1 cellular context compared by ENCODE assay signal in the genomic region with DNA sequence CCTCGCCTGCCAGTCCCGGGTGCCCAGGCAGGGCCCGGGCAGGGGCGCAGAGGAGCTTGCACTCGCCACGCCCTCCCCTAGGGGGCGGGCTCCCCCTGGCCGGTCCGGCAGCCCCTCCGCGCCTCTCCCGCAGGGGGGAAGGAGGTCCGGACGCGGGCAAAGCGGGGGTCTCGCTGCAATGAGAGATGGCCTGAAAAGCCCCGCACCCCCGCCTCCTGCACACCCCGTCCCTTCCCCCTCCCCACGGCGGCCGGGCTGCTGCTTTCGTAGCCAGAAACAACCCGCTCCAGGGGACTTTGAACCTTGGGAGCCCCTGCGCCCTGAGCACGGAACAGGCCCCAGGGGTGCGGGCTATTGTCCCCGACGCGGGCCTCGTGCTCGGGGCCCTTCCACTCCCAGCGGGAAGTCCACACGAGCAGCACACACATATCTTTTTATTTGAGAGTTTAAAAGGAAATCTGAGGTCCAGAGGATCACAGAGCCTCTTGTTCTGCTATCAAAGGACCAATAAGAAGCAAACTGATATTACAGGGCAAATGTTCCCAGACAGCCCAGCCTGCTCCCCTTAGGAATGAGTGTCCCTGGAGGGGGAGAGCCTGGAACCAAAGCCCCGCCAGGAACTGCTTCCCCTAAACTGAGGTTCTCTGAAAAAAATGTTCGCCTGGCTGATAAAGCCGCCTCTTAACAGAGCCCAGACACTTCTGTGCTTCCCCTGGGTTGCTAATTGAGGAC.
A peak's percentile ranks its signal among the peaks of the same experiment; 100 is the strongest.
TF ChIP-seq lines count a peak whose summit lies in the region.

No MANE protein-coding gene starts in this region.

TF ChIP-seq in HepG2, 621 proteins besides CTCF, POLR2A, EP300 and RAD21 (continues in another document):
- TF ChIP-seq, protein P1, sequence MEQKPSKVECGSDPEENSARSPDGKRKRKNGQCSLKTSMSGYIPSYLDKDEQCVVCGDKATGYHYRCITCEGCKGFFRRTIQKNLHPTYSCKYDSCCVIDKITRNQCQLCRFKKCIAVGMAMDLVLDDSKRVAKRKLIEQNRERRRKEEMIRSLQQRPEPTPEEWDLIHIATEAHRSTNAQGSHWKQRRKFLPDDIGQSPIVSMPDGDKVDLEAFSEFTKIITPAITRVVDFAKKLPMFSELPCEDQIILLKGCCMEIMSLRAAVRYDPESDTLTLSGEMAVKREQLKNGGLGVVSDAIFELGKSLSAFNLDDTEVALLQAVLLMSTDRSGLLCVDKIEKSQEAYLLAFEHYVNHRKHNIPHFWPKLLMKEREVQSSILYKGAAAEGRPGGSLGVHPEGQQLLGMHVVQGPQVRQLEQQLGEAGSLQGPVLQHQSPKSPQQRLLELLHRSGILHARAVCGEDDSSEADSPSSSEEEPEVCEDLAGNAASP (CRISPR knock-in tag; IDR thresholded peaks at IDR 0.05; ENCODE audit: borderline replicate concordance) = peak; percentile 87; the same call in 1 of the 2 replicates
- peak; percentile 14; the same call in 1 of the 2 replicates for TF ChIP-seq ZFP37 (CRISPR knock-in tag; IDR thresholded peaks at IDR 0.05; ENCODE audit: borderline replicate concordance)
- no peak; the same call in 1 of the 2 replicates for TF ChIP-seq ARHGAP35 (CRISPR knock-in tag; IDR thresholded peaks at IDR 0.05; ENCODE audit: borderline replicate concordance)
- no peak for TF ChIP-seq ZBTB1 (CRISPR knock-in tag; IDR thresholded peaks at IDR 0.05; ENCODE audit: borderline replicate concordance)
- TF ChIP-seq, protein P2, sequence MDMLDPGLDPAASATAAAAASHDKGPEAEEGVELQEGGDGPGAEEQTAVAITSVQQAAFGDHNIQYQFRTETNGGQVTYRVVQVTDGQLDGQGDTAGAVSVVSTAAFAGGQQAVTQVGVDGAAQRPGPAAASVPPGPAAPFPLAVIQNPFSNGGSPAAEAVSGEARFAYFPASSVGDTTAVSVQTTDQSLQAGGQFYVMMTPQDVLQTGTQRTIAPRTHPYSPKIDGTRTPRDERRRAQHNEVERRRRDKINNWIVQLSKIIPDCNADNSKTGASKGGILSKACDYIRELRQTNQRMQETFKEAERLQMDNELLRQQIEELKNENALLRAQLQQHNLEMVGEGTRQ (IDR thresholded peaks at IDR 0.05; ENCODE audit: low read depth, low read length) = no peak
- TF ChIP-seq, protein P2 (CRISPR knock-in tag; IDR thresholded peaks at IDR 0.05; ENCODE audit: borderline replicate concordance) = no peak
- TF ChIP-seq ZBTB3 (CRISPR knock-in tag; IDR thresholded peaks at IDR 0.05; ENCODE audit: borderline replicate concordance, low read depth) = no peak; the same call in 1 of the 2 replicates
- TF ChIP-seq ZNF563 (CRISPR knock-in tag; IDR thresholded peaks at IDR 0.05) = peak; percentile 94
- TF ChIP-seq, protein P3, sequence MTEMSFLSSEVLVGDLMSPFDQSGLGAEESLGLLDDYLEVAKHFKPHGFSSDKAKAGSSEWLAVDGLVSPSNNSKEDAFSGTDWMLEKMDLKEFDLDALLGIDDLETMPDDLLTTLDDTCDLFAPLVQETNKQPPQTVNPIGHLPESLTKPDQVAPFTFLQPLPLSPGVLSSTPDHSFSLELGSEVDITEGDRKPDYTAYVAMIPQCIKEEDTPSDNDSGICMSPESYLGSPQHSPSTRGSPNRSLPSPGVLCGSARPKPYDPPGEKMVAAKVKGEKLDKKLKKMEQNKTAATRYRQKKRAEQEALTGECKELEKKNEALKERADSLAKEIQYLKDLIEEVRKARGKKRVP (CRISPR knock-in tag; IDR thresholded peaks at IDR 0.05) = peak in 1 of 2 experiments; percentile 74; a peak in 2 of 4 replicates
- no peak; the same call in 1 of the 2 replicates for TF ChIP-seq ZFP82 (CRISPR knock-in tag; IDR thresholded peaks at IDR 0.05; ENCODE audit: borderline replicate concordance)
- TF ChIP-seq ZNF430 (CRISPR knock-in tag; IDR thresholded peaks at IDR 0.05) = peak; percentile 96
- peak in 1 of 2 experiments; percentile 77; a peak in 2 of 4 replicates for TF ChIP-seq KLF16 (CRISPR knock-in tag; IDR thresholded peaks at IDR 0.05)
- TF ChIP-seq, protein P4, sequence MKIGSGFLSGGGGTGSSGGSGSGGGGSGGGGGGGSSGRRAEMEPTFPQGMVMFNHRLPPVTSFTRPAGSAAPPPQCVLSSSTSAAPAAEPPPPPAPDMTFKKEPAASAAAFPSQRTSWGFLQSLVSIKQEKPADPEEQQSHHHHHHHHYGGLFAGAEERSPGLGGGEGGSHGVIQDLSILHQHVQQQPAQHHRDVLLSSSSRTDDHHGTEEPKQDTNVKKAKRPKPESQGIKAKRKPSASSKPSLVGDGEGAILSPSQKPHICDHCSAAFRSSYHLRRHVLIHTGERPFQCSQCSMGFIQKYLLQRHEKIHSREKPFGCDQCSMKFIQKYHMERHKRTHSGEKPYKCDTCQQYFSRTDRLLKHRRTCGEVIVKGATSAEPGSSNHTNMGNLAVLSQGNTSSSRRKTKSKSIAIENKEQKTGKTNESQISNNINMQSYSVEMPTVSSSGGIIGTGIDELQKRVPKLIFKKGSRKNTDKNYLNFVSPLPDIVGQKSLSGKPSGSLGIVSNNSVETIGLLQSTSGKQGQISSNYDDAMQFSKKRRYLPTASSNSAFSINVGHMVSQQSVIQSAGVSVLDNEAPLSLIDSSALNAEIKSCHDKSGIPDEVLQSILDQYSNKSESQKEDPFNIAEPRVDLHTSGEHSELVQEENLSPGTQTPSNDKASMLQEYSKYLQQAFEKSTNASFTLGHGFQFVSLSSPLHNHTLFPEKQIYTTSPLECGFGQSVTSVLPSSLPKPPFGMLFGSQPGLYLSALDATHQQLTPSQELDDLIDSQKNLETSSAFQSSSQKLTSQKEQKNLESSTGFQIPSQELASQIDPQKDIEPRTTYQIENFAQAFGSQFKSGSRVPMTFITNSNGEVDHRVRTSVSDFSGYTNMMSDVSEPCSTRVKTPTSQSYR (CRISPR knock-in tag; IDR thresholded peaks at IDR 0.05; ENCODE audit: borderline replicate concordance) = peak; percentile 90
- TF ChIP-seq BCL6 (CRISPR knock-in tag; IDR thresholded peaks at IDR 0.05) = peak; percentile 77
- TF ChIP-seq, protein P5, sequence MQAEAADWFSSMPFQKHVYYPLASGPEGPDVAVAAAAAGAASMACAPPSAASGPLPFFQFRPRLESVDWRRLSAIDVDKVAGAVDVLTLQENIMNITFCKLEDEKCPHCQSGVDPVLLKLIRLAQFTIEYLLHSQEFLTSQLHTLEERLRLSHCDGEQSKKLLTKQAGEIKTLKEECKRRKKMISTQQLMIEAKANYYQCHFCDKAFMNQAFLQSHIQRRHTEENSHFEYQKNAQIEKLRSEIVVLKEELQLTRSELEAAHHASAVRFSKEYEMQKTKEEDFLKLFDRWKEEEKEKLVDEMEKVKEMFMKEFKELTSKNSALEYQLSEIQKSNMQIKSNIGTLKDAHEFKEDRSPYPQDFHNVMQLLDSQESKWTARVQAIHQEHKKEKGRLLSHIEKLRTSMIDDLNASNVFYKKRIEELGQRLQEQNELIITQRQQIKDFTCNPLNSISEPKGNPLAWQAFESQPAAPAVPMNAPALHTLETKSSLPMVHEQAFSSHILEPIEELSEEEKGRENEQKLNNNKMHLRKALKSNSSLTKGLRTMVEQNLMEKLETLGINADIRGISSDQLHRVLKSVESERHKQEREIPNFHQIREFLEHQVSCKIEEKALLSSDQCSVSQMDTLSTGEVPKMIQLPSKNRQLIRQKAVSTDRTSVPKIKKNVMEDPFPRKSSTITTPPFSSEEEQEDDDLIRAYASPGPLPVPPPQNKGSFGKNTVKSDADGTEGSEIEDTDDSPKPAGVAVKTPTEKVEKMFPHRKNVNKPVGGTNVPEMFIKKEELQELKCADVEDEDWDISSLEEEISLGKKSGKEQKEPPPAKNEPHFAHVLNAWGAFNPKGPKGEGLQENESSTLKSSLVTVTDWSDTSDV (CRISPR knock-in tag; IDR thresholded peaks at IDR 0.05) = no peak
- TF ChIP-seq, protein P6, sequence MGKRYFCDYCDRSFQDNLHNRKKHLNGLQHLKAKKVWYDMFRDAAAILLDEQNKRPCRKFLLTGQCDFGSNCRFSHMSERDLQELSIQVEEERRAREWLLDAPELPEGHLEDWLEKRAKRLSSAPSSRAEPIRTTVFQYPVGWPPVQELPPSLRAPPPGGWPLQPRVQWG (CRISPR knock-in tag; IDR thresholded peaks at IDR 0.05; ENCODE audit: borderline replicate concordance, low read depth) = no peak
- TF ChIP-seq ZSCAN25 (CRISPR knock-in tag; IDR thresholded peaks at IDR 0.05) = peak; percentile 94
- TF ChIP-seq PAX8 (CRISPR knock-in tag; IDR thresholded peaks at IDR 0.05; ENCODE audit: borderline replicate concordance) = no peak
- no peak for TF ChIP-seq ZFAT (CRISPR knock-in tag; conservative IDR thresholded peaks at IDR 0.05)
- TF ChIP-seq SRSF9 (IDR thresholded peaks at IDR 0.05; ENCODE audit: borderline replicate concordance, insufficient read depth, low read depth, low read length, poor library complexity, severe bottlenecking) = no peak
- TF ChIP-seq ZSCAN29 (CRISPR knock-in tag; conservative IDR thresholded peaks at IDR 0.05) = peak; percentile 91; the same call in 1 of the 2 replicates
- TF ChIP-seq MAFG (CRISPR knock-in tag; IDR thresholded peaks at IDR 0.05) = no peak
- peak; percentile 47; the same call in 1 of the 2 replicates for TF ChIP-seq NAIF1 (CRISPR knock-in tag; IDR thresholded peaks at IDR 0.05; ENCODE audit: borderline replicate concordance)
- TF ChIP-seq SSRP1 (CRISPR knock-in tag; IDR thresholded peaks at IDR 0.05) = peak; percentile 0
- TF ChIP-seq, protein P7, sequence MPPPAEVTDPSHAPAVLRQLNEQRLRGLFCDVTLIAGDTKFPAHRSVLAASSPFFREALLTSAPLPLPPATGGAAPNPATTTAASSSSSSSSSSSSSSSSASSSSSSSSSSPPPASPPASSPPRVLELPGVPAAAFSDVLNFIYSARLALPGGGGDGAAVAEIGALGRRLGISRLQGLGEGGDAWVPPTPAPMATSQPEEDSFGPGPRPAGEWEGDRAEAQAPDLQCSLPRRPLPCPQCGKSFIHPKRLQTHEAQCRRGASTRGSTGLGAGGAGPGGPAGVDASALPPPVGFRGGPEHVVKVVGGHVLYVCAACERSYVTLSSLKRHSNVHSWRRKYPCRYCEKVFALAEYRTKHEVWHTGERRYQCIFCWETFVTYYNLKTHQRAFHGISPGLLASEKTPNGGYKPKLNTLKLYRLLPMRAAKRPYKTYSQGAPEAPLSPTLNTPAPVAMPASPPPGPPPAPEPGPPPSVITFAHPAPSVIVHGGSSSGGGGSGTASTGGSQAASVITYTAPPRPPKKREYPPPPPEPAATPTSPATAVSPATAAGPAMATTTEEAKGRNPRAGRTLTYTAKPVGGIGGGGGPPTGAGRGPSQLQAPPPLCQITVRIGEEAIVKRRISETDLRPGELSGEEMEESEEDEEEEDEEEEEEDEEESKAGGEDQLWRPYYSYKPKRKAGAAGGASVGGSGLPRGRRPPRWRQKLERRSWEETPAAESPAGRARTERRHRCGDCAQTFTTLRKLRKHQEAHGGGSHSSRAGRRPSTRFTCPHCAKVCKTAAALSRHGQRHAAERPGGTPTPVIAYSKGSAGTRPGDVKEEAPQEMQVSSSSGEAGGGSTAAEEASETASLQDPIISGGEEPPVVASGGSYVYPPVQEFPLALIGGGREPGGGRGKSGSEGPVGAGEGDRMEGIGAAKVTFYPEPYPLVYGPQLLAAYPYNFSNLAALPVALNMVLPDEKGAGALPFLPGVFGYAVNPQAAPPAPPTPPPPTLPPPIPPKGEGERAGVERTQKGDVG (CRISPR knock-in tag; IDR thresholded peaks at IDR 0.05; ENCODE audit: borderline replicate concordance) = peak; percentile 72; the same call in 1 of the 2 replicates
- TF ChIP-seq KDM6A (CRISPR knock-in tag; IDR thresholded peaks at IDR 0.05; ENCODE audit: low read depth) = peak; percentile 91
- no peak for TF ChIP-seq KDM1A (CRISPR knock-in tag; IDR thresholded peaks at IDR 0.05)
- no peak for TF ChIP-seq AHR (CRISPR knock-in tag; IDR thresholded peaks at IDR 0.05)
- TF ChIP-seq, protein P8, sequence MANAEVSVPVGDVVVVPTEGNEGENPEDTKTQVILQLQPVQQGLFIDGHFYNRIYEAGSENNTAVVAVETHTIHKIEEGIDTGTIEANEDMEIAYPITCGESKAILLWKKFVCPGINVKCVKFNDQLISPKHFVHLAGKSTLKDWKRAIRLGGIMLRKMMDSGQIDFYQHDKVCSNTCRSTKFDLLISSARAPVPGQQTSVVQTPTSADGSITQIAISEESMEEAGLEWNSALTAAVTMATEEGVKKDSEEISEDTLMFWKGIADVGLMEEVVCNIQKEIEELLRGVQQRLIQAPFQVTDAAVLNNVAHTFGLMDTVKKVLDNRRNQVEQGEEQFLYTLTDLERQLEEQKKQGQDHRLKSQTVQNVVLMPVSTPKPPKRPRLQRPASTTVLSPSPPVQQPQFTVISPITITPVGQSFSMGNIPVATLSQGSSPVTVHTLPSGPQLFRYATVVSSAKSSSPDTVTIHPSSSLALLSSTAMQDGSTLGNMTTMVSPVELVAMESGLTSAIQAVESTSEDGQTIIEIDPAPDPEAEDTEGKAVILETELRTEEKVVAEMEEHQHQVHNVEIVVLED (CRISPR knock-in tag; IDR thresholded peaks at IDR 0.05; ENCODE audit: borderline replicate concordance) = peak; percentile 72; the same call in 1 of the 2 replicates
- peak; percentile 65; the same call in 1 of the 2 replicates for TF ChIP-seq ZNF331 (CRISPR knock-in tag; IDR thresholded peaks at IDR 0.05)
- peak; percentile 64; the same call in 1 of the 2 replicates for TF ChIP-seq ZNF776 (CRISPR knock-in tag; IDR thresholded peaks at IDR 0.05)
- TF ChIP-seq ZNF33B (CRISPR knock-in tag; IDR thresholded peaks at IDR 0.05) = peak; percentile 79; the same call in 1 of the 2 replicates
- TF ChIP-seq FOXA1 (IDR thresholded peaks at IDR 0.05) = no peak
- no peak for TF ChIP-seq FOXA1 (CRISPR knock-in tag; IDR thresholded peaks at IDR 0.05)
- no peak for TF ChIP-seq FOXK2 (IDR thresholded peaks at IDR 0.05)
- no peak for TF ChIP-seq SYNCRIP (IDR thresholded peaks at IDR 0.05; ENCODE audit: insufficient read depth, low read depth, low read length)
- no peak for TF ChIP-seq NBN (conservative IDR thresholded peaks at IDR 0.05)
- TF ChIP-seq, protein P9, sequence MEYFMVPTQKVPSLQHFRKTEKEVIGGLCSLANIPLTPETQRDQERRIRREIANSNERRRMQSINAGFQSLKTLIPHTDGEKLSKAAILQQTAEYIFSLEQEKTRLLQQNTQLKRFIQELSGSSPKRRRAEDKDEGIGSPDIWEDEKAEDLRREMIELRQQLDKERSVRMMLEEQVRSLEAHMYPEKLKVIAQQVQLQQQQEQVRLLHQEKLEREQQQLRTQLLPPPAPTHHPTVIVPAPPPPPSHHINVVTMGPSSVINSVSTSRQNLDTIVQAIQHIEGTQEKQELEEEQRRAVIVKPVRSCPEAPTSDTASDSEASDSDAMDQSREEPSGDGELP (IDR thresholded peaks at IDR 0.05; ENCODE audit: borderline replicate concordance, low read depth) = no peak
- no peak for TF ChIP-seq MAFF (IDR thresholded peaks at IDR 0.05; ENCODE audit: low read depth, low read length)
- no peak for TF ChIP-seq ZNF33A (CRISPR knock-in tag; IDR thresholded peaks at IDR 0.05; ENCODE audit: borderline replicate concordance)
